ENCODE assay signal across 14 cellular contexts in genomic region chr14:104935026-104935650, GRCh38. TPM values are rescaled to one million over a fixed set of nuclear protein-coding genes. Genes with fewer than 3 reads are reported as not detected.
DNase-seq lines count a peak whose midpoint lies in the region; ATAC-seq lines count a peak whose summit lies in the region.
"Had no signal": no experiment of that assay in that cellular context is flagged by ENCODE, and none has a peak within 500 bp of the region (broad histone marks: within the 10 kb centered on the region; RNA-seq: fewer than 3 reads in every experiment).

No MANE protein-coding gene starts in this region.

- ATAC-seq in activated CD8-positive, alpha-beta memory T cell treated with anti-CD3 and anti-CD28 coated beads, Interleukin-2, amount 10 ng/mL, durations not matched to agents 7 days and 5 days, result no peak
- ATAC-seq in esophagus mucosa (peak; percentile 11), HG02759 (IDR thresholded peaks at IDR 0.05; ENCODE audit: unreplicated experiment) (no peak), GM21526 (IDR thresholded peaks at IDR 0.05; ENCODE audit: low FRiP score, unreplicated experiment) (no peak)
- ATAC-seq in stimulated activated memory B cell treated with anti-CD40 and anti-IgM and Interleukin-4, amounts not matched to agents 10 μg/mL and 1 μg/mL and 100 μg/mL, for 72 hours, result no peak

- no peaks in the 10 kb centered on the region for H3K36me3 Mint-ChIP-seq in activated CD8-positive, alpha-beta memory T cell treated with anti-CD3 and anti-CD28 coated beads, Interleukin-2, amount 10 ng/mL, durations not matched to agents 7 days and 5 days
- no peaks in the 10 kb centered on the region for H3K36me3 Mint-ChIP-seq in stimulated activated memory B cell treated with anti-CD40 and anti-IgM and Interleukin-4, amounts not matched to agents 10 μg/mL and 1 μg/mL and 100 μg/mL, for 72 hours

- H3K4me1 Mint-ChIP-seq in activated CD8-positive, alpha-beta memory T cell treated with anti-CD3 and anti-CD28 coated beads, Interleukin-2, amount 10 ng/mL, durations not matched to agents 7 days and 5 days, result peaks cover 2% of the 10 kb centered on the region
- peaks cover 22% of the 10 kb centered on the region for H3K4me1 Mint-ChIP-seq in stimulated activated memory B cell treated with anti-CD40 and anti-IgM and Interleukin-4, amounts not matched to agents 10 μg/mL and 1 μg/mL and 100 μg/mL, for 72 hours

- CTCF ChIA-PET in activated CD8-positive, alpha-beta memory T cell treated with anti-CD3 and anti-CD28 coated beads, Interleukin-2, amount 10 ng/mL, durations not matched to agents 7 days and 5 days (lab: Charles Lee), result interaction anchor here (1.3 to 2.9 kb wide), 3 partner anchors 10 to 110 kb away, joined by 3 to 13 read pairs (median 5); partner anchors contain the start of gene PLD4

- peak; percentile 9 for DNase-seq in activated CD8-positive, alpha-beta memory T cell treated with anti-CD3 and anti-CD28 coated beads, Interleukin-2, amount 50 U/mL, for 4 hours
- no peak for DNase-seq in activated CD8-positive, alpha-beta memory T cell treated with anti-CD3 and anti-CD28 coated beads, Interleukin-2, amount 10 ng/mL, durations not matched to agents 7 days and 5 days
- DNase-seq in NCI-H1694 treated with DMSO at 0.1 percent for 48 hours (lab: John Stamatoyannopoulos, UW) (peak; percentile 52), Ammon's horn (ENCODE audit: low spot score) (no peak)
- DNase-seq: erythroblast, hippocampal formation, NCI-H1417, NCI-H774 had no signal

- peaks cover 44% of the 10 kb centered on the region for H3K27me3 Mint-ChIP-seq in activated CD8-positive, alpha-beta memory T cell treated with anti-CD3 and anti-CD28 coated beads, Interleukin-2, amount 10 ng/mL, durations not matched to agents 7 days and 5 days
- peaks cover 8% of the 10 kb centered on the region for H3K27me3 Mint-ChIP-seq in stimulated activated memory B cell treated with anti-CD40 and anti-IgM and Interleukin-4, amounts not matched to agents 10 μg/mL and 1 μg/mL and 100 μg/mL, for 72 hours
- H3K27me3 Mint-ChIP-seq: activated B cell treated with CpG ODN at 0.5 μM for 24 hours had no signal

- H3K27ac Mint-ChIP-seq in activated CD8-positive, alpha-beta memory T cell treated with anti-CD3 and anti-CD28 coated beads, Interleukin-2, amount 10 ng/mL, durations not matched to agents 7 days and 5 days, result no peak overlapping the region
- H3K27ac Mint-ChIP-seq in stimulated activated memory B cell treated with anti-CD40 and anti-IgM and Interleukin-4, amounts not matched to agents 10 μg/mL and 1 μg/mL and 100 μg/mL, for 72 hours, result peak overlapping the region; percentile 62

- no peak overlapping the region for H3K4me3 Mint-ChIP-seq in activated CD8-positive, alpha-beta memory T cell treated with anti-CD3 and anti-CD28 coated beads, Interleukin-2, amount 10 ng/mL, durations not matched to agents 7 days and 5 days
- peak overlapping the region; percentile 68 for H3K4me3 Mint-ChIP-seq in stimulated activated memory B cell treated with anti-CD40 and anti-IgM and Interleukin-4, amounts not matched to agents 10 μg/mL and 1 μg/mL and 100 μg/mL, for 72 hours

- H3K9me3 Mint-ChIP-seq in activated CD8-positive, alpha-beta memory T cell treated with anti-CD3 and anti-CD28 coated beads, Interleukin-2, amount 10 ng/mL, durations not matched to agents 7 days and 5 days (ENCODE audit: low read depth), result no peaks in the 10 kb centered on the region
- no peaks in the 10 kb centered on the region for H3K9me3 Mint-ChIP-seq in stimulated activated memory B cell treated with anti-CD40 and anti-IgM and Interleukin-4, amounts not matched to agents 10 μg/mL and 1 μg/mL and 100 μg/mL, for 72 hours
- H3K9me3 Mint-ChIP-seq: activated B cell treated with CpG ODN at 0.5 μM for 24 hours had no signal

RNA-seq across cellular contexts. Expression of gene PLD4, which starts 10.5 kb away (rescaled TPM):
- total RNA-seq in activated CD8-positive, alpha-beta memory T cell treated with anti-CD3 and anti-CD28 coated beads, Interleukin-2, amount 10 ng/mL, durations not matched to agents 7 days and 5 days, result not detected
- 0.80 TPM for total RNA-seq in esophagus mucosa
- total RNA-seq: SK-MEL-5 had no signal

RNA-seq across cellular contexts. Expression of gene AHNAK2, which starts 43.0 kb away (rescaled TPM):
- not detected for total RNA-seq in activated CD8-positive, alpha-beta memory T cell treated with anti-CD3 and anti-CD28 coated beads, Interleukin-2, amount 10 ng/mL, durations not matched to agents 7 days and 5 days
- 184 TPM for total RNA-seq in esophagus mucosa
- total RNA-seq: activated B cell treated with CpG ODN at 0.5 μM for 24 hours had no signal

RNA-seq across cellular contexts. Expression of gene CLBA1, which starts 50.5 kb away (rescaled TPM):
- total RNA-seq in activated CD8-positive, alpha-beta memory T cell treated with anti-CD3 and anti-CD28 coated beads, Interleukin-2, amount 10 ng/mL, durations not matched to agents 7 days and 5 days, result under 1 TPM; 0.56 to 0.67 TPM
- total RNA-seq in esophagus mucosa, result 8.2 TPM

Comparison
In these comparisons a context has a peak if more than half of its experiments do, and no peak if none do; other contexts are left out.
1. DNase-seq: peak in activated CD8-positive, alpha-beta memory T cell treated with anti-CD3 and anti-CD28 coated beads, Interleukin-2, amount 50 U/mL, for 4 hours (single experiment) and NCI-H1694 treated with DMSO at 0.1 percent for 48 hours (single experiment); none in activated CD8-positive, alpha-beta memory T cell treated with anti-CD3 and anti-CD28 coated beads, Interleukin-2, amount 10 ng/mL, durations not matched to agents 7 days and 5 days (single experiment) and Ammon's horn (single experiment).
2. RNA of gene AHNAK2, which starts 43.0 kb away (total RNA-seq): 184 TPM in esophagus mucosa (single experiment); not detected in activated CD8-positive, alpha-beta memory T cell treated with anti-CD3 and anti-CD28 coated beads, Interleukin-2, amount 10 ng/mL, durations not matched to agents 7 days and 5 days; every median in the first group is over 100 times any median in the second.